1 cellular context compared by ENCODE assay signal in the genomic region with DNA sequence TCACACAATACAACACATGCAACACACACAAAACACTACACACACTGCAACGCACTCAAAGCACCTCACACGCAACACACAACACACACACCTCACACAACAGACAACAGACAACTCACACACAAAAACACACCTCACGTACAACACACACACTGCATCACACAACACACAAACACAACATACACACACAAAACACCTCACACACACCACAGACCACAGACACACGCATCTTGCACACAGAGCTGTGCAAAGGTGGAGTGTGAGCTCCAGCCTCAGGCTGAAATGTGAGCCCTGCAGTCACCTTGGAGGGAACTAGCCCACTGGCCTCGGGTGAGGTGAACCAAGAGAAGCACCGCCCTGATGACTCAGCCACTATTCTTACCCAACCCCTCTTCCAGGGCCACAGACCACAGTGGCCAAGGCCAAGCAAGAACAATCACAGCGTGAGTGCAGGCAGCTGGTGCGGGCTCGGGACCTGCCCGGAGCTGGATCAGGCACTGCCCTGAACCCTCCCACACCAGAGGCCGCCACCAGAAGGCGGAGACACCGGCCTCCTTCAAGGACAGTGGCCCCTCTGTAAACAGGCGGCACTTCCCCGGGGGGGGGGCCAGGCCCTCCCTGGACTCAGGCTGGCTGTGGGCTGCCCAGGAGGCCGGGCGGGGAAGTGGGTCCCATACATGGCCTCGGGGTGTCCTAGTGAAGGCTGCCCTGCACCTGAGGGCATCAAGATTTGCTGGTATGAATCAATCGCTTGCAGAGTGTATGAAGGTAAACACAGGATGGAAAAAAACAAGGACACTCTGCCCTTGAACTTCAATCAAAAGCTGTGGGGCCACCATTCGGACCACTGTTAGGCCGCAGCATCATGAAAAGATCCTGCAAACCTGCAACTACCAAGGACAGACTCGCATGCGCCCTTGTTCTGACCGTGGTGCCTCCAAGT.
TF ChIP-seq lines count a peak whose summit lies in the region.

No MANE protein-coding gene starts in this region.

TF ChIP-seq in HepG2, 621 proteins besides CTCF, POLR2A, EP300 and RAD21 (continued from another document and continues in another):
- TF ChIP-seq, protein P1, sequence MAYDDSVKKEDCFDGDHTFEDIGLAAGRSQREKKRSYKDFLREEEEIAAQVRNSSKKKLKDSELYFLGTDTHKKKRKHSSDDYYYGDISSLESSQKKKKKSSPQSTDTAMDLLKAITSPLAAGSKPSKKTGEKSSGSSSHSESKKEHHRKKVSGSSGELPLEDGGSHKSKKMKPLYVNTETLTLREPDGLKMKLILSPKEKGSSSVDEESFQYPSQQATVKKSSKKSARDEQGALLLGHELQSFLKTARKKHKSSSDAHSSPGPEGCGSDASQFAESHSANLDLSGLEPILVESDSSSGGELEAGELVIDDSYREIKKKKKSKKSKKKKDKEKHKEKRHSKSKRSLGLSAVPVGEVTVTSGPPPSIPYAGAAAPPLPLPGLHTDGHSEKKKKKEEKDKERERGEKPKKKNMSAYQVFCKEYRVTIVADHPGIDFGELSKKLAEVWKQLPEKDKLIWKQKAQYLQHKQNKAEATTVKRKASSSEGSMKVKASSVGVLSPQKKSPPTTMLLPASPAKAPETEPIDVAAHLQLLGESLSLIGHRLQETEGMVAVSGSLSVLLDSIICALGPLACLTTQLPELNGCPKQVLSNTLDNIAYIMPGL (CRISPR knock-in tag; IDR thresholded peaks at IDR 0.05; ENCODE audit: borderline replicate concordance in 1 of 2, low read depth in 1 of 2): peak; percentile 68 to 69; a peak in 2 of 4 replicates
- TF ChIP-seq ZNF589 (CRISPR knock-in tag; conservative IDR thresholded peaks at IDR 0.05) (no peak), ZNF772 (CRISPR knock-in tag; IDR thresholded peaks at IDR 0.05) (peak; percentile 94), TAF1 (CRISPR knock-in tag; IDR thresholded peaks at IDR 0.05) (peak; percentile 41; the same call in 1 of the 2 replicates), ZNF101 (CRISPR knock-in tag; IDR thresholded peaks at IDR 0.05; ENCODE audit: borderline replicate concordance, low read depth) (no peak; the same call in 1 of the 2 replicates), ZNF670 (CRISPR knock-in tag; IDR thresholded peaks at IDR 0.05; ENCODE audit: borderline replicate concordance) (peak; percentile 88; the same call in 1 of the 2 replicates), ZNF282 (IDR thresholded peaks at IDR 0.05; ENCODE audit: partially characterized antibody) (peak; percentile 93), ZNF329 (CRISPR knock-in tag; IDR thresholded peaks at IDR 0.05; ENCODE audit: low read depth) (peak; percentile 93; the same call in 1 of the 2 replicates), NAIF1 (CRISPR knock-in tag; IDR thresholded peaks at IDR 0.05; ENCODE audit: borderline replicate concordance) (no peak), ZSCAN20 (CRISPR knock-in tag; IDR thresholded peaks at IDR 0.05; ENCODE audit: borderline replicate concordance) (no peak), ZNF572 (CRISPR knock-in tag; IDR thresholded peaks at IDR 0.05) (peak; percentile 73), NCOA2 (CRISPR knock-in tag; IDR thresholded peaks at IDR 0.05) (peak; percentile 96), ONECUT2 (CRISPR knock-in tag; IDR thresholded peaks at IDR 0.05) (no peak; the same call in 1 of the 2 replicates), AHR (CRISPR knock-in tag; IDR thresholded peaks at IDR 0.05) (peak; percentile 28; the same call in 1 of the 2 replicates), NCOA5 (CRISPR knock-in tag; IDR thresholded peaks at IDR 0.05) (no peak), TSC22D2 (CRISPR knock-in tag; IDR thresholded peaks at IDR 0.05; ENCODE audit: borderline replicate concordance) (peak; percentile 47), ZNF180 (CRISPR knock-in tag; IDR thresholded peaks at IDR 0.05; ENCODE audit: borderline replicate concordance, low read depth) (no peak), GABPB1 (CRISPR knock-in tag; IDR thresholded peaks at IDR 0.05) (peak; percentile 81), TEAD3 (CRISPR knock-in tag; optimal IDR thresholded peaks at IDR 0.05; ENCODE audit: borderline replicate concordance) (peak; percentile 82), ZNF775 (CRISPR knock-in tag; IDR thresholded peaks at IDR 0.05; ENCODE audit: borderline replicate concordance) (no peak), TCF7 (IDR thresholded peaks at IDR 0.05; ENCODE audit: low read depth) (peak; percentile 73), ZNF776 (CRISPR knock-in tag; IDR thresholded peaks at IDR 0.05) (no peak), MTA3 (CRISPR knock-in tag; IDR thresholded peaks at IDR 0.05) (no peak), ARNT2 (CRISPR knock-in tag; IDR thresholded peaks at IDR 0.05; ENCODE audit: low read depth) (peak; percentile 88)
- TF ChIP-seq, protein P2, sequence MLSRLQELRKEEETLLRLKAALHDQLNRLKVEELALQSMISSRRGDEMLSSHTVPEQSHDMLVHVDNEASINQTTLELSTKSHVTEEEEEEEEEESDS (CRISPR knock-in tag; IDR thresholded peaks at IDR 0.05; ENCODE audit: borderline replicate concordance): no peak
- TF ChIP-seq, protein P3, sequence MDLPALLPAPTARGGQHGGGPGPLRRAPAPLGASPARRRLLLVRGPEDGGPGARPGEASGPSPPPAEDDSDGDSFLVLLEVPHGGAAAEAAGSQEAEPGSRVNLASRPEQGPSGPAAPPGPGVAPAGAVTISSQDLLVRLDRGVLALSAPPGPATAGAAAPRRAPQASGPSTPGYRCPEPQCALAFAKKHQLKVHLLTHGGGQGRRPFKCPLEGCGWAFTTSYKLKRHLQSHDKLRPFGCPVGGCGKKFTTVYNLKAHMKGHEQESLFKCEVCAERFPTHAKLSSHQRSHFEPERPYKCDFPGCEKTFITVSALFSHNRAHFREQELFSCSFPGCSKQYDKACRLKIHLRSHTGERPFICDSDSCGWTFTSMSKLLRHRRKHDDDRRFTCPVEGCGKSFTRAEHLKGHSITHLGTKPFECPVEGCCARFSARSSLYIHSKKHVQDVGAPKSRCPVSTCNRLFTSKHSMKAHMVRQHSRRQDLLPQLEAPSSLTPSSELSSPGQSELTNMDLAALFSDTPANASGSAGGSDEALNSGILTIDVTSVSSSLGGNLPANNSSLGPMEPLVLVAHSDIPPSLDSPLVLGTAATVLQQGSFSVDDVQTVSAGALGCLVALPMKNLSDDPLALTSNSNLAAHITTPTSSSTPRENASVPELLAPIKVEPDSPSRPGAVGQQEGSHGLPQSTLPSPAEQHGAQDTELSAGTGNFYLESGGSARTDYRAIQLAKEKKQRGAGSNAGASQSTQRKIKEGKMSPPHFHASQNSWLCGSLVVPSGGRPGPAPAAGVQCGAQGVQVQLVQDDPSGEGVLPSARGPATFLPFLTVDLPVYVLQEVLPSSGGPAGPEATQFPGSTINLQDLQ (CRISPR knock-in tag; IDR thresholded peaks at IDR 0.05): peak; percentile 78; the same call in 1 of the 2 replicates
- TF ChIP-seq, protein P4, sequence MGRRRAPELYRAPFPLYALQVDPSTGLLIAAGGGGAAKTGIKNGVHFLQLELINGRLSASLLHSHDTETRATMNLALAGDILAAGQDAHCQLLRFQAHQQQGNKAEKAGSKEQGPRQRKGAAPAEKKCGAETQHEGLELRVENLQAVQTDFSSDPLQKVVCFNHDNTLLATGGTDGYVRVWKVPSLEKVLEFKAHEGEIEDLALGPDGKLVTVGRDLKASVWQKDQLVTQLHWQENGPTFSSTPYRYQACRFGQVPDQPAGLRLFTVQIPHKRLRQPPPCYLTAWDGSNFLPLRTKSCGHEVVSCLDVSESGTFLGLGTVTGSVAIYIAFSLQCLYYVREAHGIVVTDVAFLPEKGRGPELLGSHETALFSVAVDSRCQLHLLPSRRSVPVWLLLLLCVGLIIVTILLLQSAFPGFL (CRISPR knock-in tag; IDR thresholded peaks at IDR 0.05): no peak
- TF ChIP-seq, protein P5, sequence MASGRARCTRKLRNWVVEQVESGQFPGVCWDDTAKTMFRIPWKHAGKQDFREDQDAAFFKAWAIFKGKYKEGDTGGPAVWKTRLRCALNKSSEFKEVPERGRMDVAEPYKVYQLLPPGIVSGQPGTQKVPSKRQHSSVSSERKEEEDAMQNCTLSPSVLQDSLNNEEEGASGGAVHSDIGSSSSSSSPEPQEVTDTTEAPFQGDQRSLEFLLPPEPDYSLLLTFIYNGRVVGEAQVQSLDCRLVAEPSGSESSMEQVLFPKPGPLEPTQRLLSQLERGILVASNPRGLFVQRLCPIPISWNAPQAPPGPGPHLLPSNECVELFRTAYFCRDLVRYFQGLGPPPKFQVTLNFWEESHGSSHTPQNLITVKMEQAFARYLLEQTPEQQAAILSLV (CRISPR knock-in tag; IDR thresholded peaks at IDR 0.05; ENCODE audit: borderline replicate concordance): peak; percentile 97; the same call in 1 of the 2 replicates
- TF ChIP-seq, protein P6, sequence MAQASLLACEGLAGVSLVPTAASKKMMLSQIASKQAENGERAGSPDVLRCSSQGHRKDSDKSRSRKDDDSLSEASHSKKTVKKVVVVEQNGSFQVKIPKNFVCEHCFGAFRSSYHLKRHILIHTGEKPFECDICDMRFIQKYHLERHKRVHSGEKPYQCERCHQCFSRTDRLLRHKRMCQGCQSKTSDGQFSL (CRISPR knock-in tag; IDR thresholded peaks at IDR 0.05): peak; percentile 45; the same call in 1 of the 2 replicates
- TF ChIP-seq, protein P7, sequence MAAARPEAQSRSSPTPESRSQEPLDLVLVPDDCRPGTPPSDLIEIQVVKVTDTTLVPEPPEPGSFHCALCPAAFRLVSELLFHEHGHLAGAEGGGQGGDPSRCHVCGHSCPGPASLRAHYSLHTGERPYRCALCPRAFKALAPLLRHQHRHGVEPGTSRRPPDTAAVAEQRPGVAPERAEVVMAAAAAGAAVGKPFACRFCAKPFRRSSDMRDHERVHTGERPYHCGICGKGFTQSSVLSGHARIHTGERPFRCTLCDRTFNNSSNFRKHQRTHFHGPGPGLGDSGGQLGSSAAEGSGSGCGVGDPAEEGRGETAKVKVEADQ (CRISPR knock-in tag; IDR thresholded peaks at IDR 0.05; ENCODE audit: borderline replicate concordance): peak; percentile 98
- TF ChIP-seq, protein P8, sequence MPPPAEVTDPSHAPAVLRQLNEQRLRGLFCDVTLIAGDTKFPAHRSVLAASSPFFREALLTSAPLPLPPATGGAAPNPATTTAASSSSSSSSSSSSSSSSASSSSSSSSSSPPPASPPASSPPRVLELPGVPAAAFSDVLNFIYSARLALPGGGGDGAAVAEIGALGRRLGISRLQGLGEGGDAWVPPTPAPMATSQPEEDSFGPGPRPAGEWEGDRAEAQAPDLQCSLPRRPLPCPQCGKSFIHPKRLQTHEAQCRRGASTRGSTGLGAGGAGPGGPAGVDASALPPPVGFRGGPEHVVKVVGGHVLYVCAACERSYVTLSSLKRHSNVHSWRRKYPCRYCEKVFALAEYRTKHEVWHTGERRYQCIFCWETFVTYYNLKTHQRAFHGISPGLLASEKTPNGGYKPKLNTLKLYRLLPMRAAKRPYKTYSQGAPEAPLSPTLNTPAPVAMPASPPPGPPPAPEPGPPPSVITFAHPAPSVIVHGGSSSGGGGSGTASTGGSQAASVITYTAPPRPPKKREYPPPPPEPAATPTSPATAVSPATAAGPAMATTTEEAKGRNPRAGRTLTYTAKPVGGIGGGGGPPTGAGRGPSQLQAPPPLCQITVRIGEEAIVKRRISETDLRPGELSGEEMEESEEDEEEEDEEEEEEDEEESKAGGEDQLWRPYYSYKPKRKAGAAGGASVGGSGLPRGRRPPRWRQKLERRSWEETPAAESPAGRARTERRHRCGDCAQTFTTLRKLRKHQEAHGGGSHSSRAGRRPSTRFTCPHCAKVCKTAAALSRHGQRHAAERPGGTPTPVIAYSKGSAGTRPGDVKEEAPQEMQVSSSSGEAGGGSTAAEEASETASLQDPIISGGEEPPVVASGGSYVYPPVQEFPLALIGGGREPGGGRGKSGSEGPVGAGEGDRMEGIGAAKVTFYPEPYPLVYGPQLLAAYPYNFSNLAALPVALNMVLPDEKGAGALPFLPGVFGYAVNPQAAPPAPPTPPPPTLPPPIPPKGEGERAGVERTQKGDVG (CRISPR knock-in tag; IDR thresholded peaks at IDR 0.05; ENCODE audit: borderline replicate concordance): peak; percentile 79; the same call in 1 of the 2 replicates
- TF ChIP-seq, protein P9, sequence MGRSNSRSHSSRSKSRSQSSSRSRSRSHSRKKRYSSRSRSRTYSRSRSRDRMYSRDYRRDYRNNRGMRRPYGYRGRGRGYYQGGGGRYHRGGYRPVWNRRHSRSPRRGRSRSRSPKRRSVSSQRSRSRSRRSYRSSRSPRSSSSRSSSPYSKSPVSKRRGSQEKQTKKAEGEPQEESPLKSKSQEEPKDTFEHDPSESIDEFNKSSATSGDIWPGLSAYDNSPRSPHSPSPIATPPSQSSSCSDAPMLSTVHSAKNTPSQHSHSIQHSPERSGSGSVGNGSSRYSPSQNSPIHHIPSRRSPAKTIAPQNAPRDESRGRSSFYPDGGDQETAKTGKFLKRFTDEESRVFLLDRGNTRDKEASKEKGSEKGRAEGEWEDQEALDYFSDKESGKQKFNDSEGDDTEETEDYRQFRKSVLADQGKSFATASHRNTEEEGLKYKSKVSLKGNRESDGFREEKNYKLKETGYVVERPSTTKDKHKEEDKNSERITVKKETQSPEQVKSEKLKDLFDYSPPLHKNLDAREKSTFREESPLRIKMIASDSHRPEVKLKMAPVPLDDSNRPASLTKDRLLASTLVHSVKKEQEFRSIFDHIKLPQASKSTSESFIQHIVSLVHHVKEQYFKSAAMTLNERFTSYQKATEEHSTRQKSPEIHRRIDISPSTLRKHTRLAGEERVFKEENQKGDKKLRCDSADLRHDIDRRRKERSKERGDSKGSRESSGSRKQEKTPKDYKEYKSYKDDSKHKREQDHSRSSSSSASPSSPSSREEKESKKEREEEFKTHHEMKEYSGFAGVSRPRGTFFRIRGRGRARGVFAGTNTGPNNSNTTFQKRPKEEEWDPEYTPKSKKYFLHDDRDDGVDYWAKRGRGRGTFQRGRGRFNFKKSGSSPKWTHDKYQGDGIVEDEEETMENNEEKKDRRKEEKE (IDR thresholded peaks at IDR 0.05): no peak
- TF ChIP-seq, protein P10, sequence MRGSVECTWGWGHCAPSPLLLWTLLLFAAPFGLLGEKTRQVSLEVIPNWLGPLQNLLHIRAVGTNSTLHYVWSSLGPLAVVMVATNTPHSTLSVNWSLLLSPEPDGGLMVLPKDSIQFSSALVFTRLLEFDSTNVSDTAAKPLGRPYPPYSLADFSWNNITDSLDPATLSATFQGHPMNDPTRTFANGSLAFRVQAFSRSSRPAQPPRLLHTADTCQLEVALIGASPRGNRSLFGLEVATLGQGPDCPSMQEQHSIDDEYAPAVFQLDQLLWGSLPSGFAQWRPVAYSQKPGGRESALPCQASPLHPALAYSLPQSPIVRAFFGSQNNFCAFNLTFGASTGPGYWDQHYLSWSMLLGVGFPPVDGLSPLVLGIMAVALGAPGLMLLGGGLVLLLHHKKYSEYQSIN (CRISPR knock-in tag; IDR thresholded peaks at IDR 0.05; ENCODE audit: borderline replicate concordance): no peak
- TF ChIP-seq, protein P11, sequence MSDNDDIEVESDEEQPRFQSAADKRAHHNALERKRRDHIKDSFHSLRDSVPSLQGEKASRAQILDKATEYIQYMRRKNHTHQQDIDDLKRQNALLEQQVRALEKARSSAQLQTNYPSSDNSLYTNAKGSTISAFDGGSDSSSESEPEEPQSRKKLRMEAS (IDR thresholded peaks at IDR 0.05): peak; percentile 81
- TF ChIP-seq, protein P12, sequence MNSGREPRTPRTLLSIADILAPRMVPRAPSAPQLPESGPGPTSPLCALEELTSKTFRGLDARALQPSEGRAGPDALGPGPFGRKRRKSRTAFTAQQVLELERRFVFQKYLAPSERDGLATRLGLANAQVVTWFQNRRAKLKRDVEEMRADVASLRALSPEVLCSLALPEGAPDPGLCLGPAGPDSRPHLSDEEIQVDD (CRISPR knock-in tag; IDR thresholded peaks at IDR 0.05; ENCODE audit: borderline replicate concordance): no peak
